14 cellular contexts compared by ENCODE assay signal in the genomic region with DNA sequence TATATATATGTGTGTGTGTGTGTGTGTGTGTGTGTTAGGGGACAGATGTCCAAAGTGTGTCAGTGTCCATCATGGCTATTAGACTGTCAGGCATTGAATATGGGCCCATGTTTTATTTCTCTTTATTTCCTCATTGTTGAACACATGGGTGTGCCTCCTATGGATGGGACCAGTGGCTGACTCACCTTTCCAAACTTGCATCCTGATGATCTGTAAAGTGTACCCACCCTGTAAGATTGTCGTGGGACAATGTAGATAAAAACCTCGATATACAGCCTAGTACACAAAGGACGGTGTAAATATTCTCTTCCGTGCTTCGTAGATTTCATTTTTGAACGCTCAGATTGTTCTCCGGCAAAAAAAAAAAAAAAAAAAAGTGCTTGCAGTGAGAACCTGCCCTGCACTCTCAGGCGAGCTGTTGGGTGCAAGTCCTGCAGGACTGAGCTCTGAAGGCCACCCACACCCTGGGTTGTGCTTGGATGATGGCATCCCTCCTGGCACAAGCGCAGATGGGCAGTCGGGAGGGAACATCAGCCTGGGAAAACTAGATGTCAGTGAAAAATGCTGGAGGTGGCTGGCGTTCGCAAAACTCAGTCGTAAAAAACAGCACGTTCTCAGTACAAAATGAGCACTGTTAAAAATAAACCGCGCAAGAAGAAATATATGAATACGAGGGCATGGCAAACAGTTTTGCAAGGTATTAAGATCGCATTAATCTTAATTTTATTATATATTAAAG.
"Had no signal": no experiment of that assay in that cellular context is flagged by ENCODE, and none has a peak within 500 bp of the region (broad histone marks: within the 10 kb centered on the region; RNA-seq: fewer than 3 reads in every experiment).

No MANE protein-coding gene starts in this region.

- H3K36me3 ChIP-seq: brain microvascular endothelial cell, esophagus squamous epithelium, right atrium auricular region, thyroid gland, vagina had no signal

- H3K27ac ChIP-seq: brain microvascular endothelial cell, esophagus squamous epithelium, right atrium auricular region, thyroid gland, vagina had no signal

- H3K4me3 ChIP-seq: esophagus squamous epithelium, right atrium auricular region, smooth muscle cell, thyroid gland, vagina had no signal

- DNase-seq: activated CD4-positive, alpha-beta T cell treated with anti-CD3 and anti-CD28 coated beads, Interleukin-2, amount 50 U/mL, for 4 hours; activated CD4-positive, CD25-positive, alpha-beta regulatory T cell treated with anti-CD3 and anti-CD28 coated beads, Interleukin-2, amount 50 U/mL, for 72 hours; activated CD8-positive, alpha-beta memory T cell treated with anti-CD3 and anti-CD28 coated beads, Interleukin-2, amount 10 ng/mL, durations not matched to agents 7 days and 5 days; activated gamma-delta T cell; activated naive CD8-positive, alpha-beta T cell treated with anti-CD3 and anti-CD28 coated beads for 36 hours; activated T-cell treated with anti-CD3 and anti-CD28 coated beads, Interleukin-2, amount 50 U/mL, for 4 hours; brain microvascular endothelial cell; esophagus squamous epithelium; foreskin fibroblast; thyroid gland had no signal

- H3K4me2 ChIP-seq: smooth muscle cell had no signal

- ATAC-seq: activated CD8-positive, alpha-beta memory T cell treated with anti-CD3 and anti-CD28 coated beads, Interleukin-2, amount 10 ng/mL, durations not matched to agents 7 days and 5 days; activated T-cell treated with anti-CD3 and anti-CD28 coated beads, Interleukin-2, amount 50 U/mL, for 4 hours had no signal

- H3K9me3 ChIP-seq: esophagus squamous epithelium, right atrium auricular region, thyroid gland, vagina had no signal

- H3K4me1 ChIP-seq: vagina had no signal

- H3K27me3 ChIP-seq: brain microvascular endothelial cell, esophagus squamous epithelium, right atrium auricular region, thyroid gland, vagina had no signal

- FAIRE-seq: endometrium had no signal
